In genomic region chr10:25113231-25114035, GRCh38 we compare ENCODE assay signal across 1 cellular context.
TF ChIP-seq lines count a peak whose summit lies in the region.

No MANE protein-coding gene starts in this region.

TF ChIP-seq in K562, 482 proteins besides CTCF, POLR2A, EP300 and RAD21 (continued from another document):
- TF ChIP-seq GTF3C2 (IDR thresholded peaks at IDR 0.05; ENCODE audit: borderline replicate concordance, extremely low read depth, insufficient read length) (no peak), ZNF133 (CRISPR knock-in tag; IDR thresholded peaks at IDR 0.05) (no peak), SREBF2 (CRISPR knock-in tag; IDR thresholded peaks at IDR 0.05) (no peak)
TF ChIP-seq in K562: peak in this region for 13.
